ENCODE assay signal across 8 cellular contexts in genomic region chr10:101779544-101780186, GRCh38. TPM values are rescaled to one million over a fixed set of nuclear protein-coding genes. Genes with fewer than 3 reads are reported as not detected.
DNase-seq lines count a peak whose midpoint lies in the region; ATAC-seq lines count a peak whose summit lies in the region.

No MANE protein-coding gene starts in this region.

- peak; percentile 35 for ATAC-seq in GM21529 (IDR thresholded peaks at IDR 0.05; ENCODE audit: unreplicated experiment)

- H3K4me3 ChIP-seq in BLaER1 treated with 17β-estradiol and CSF1 and Interleukin-3, amounts not matched to agents 10 nM and 100 nM: peak overlapping the region; percentile 44 to 65 (median 52)
- H3K4me3 ChIP-seq in esophagus (ENCODE audit: low read depth in 1 of 2, low read length in 2 of 2) (peak overlapping the region; percentile 45 to 48), mucosa of rectum (ENCODE audit: low read length in 2 of 2) (peak overlapping the region; percentile 71 to 76)

- H3K27ac ChIP-seq in BLaER1 treated with 17β-estradiol and CSF1 and Interleukin-3, amounts not matched to agents 10 nM and 100 nM: no peak overlapping the region
- no peak overlapping the region for H3K27ac ChIP-seq in esophagus (ENCODE audit: low read depth in 2 of 2, low read length in 1 of 2)
- no peak overlapping the region for H3K27ac ChIP-seq in mucosa of rectum (ENCODE audit: low read depth in 2 of 2, low read length in 2 of 2)

- peak overlapping the region; percentile 77 to 97 (median 90) for H3K4me2 ChIP-seq in BLaER1 treated with 17β-estradiol and CSF1 and Interleukin-3, amounts not matched to agents 10 nM and 100 nM

- peaks cover 6 to 68% (median 56%) of the 10 kb centered on the region in 11 experiments; a peak in 20 of 22 replicates for H4K20me1 ChIP-seq in BLaER1 treated with 17β-estradiol and CSF1 and Interleukin-3, amounts not matched to agents 10 nM and 100 nM

- H3K36me3 ChIP-seq in BLaER1 treated with 17β-estradiol and CSF1 and Interleukin-3, amounts not matched to agents 10 nM and 100 nM: peaks cover 0 to 24% (median 10%) of the 10 kb centered on the region in 11 experiments; a peak in 12 of 22 replicates
- H3K36me3 ChIP-seq in esophagus (ENCODE audit: control insufficient read depth in 2 of 2, insufficient read depth in 2 of 2, low read length in 1 of 2): no peaks in the 10 kb centered on the region
- peaks cover 0 to 1% of the 10 kb centered on the region in 2 donors for H3K36me3 ChIP-seq in mucosa of rectum (ENCODE audit: control insufficient read depth in 2 of 2, insufficient read depth in 2 of 2, low read length in 2 of 2)

- peaks cover 55 to 61% (median 58%) of the 10 kb centered on the region in 11 experiments for H3K27me3 ChIP-seq in BLaER1 treated with 17β-estradiol and CSF1 and Interleukin-3, amounts not matched to agents 10 nM and 100 nM
- H3K27me3 ChIP-seq in esophagus (ENCODE audit: control insufficient read depth in 1 of 2, insufficient read depth in 2 of 2, low read length in 2 of 2) (peaks cover 0 to 23% of the 10 kb centered on the region in 2 donors), mucosa of rectum (ENCODE audit: control insufficient read depth in 2 of 2, insufficient read depth in 2 of 2, low read length in 2 of 2) (peaks cover 16 to 22% of the 10 kb centered on the region in 2 donors)

- DNase-seq in NCI-H460 (ENCODE audit: extremely low read depth, low read depth): peak; percentile 62
- DNase-seq in activated T-cell treated with anti-CD3 and anti-CD28 coated beads, Interleukin-2, amount 50 U/mL, for 1 hour: peak; percentile 88
- DNase-seq in stimulated activated CD8-positive, alpha-beta memory T cell treated with anti-CD3 and anti-CD28 coated beads, Interleukin-4, amount 100 ng/mL, for 1 hour (ENCODE audit: low read depth in 2 of 2, low spot score in 1 of 2): peak; percentile 69 to 75
- DNase-seq in DMS153 treated with DMSO at 0.1 percent for 48 hours (lab: John Stamatoyannopoulos, UW; ENCODE audit: unreplicated experiment): no peak

- H3K4me1 ChIP-seq in BLaER1 treated with 17β-estradiol and CSF1 and Interleukin-3, amounts not matched to agents 10 nM and 100 nM: peaks cover 46 to 54% (median 51%) of the 10 kb centered on the region in 10 experiments
- H3K4me1 ChIP-seq in esophagus (ENCODE audit: control insufficient read depth in 2 of 2, insufficient read depth in 2 of 2, low read length in 1 of 2): peaks cover 16 to 23% of the 10 kb centered on the region in 2 donors
- H3K4me1 ChIP-seq in mucosa of rectum (ENCODE audit: control insufficient read depth in 2 of 2, insufficient read depth in 2 of 2, low read length in 2 of 2): peaks cover 36 to 56% of the 10 kb centered on the region in 2 donors

- peak overlapping the region in 10 of 11 experiments; percentile 9 to 58 (median 40); a peak in 13 of 22 replicates for H3K9ac ChIP-seq in BLaER1 treated with 17β-estradiol and CSF1 and Interleukin-3, amounts not matched to agents 10 nM and 100 nM
- peak overlapping the region; percentile 14 to 29 for H3K9ac ChIP-seq in mucosa of rectum (ENCODE audit: low read depth in 1 of 2, low read length in 2 of 2)

- no peaks in the 10 kb centered on the region; a peak in 1 of 22 replicates for H3K9me3 ChIP-seq in BLaER1 treated with 17β-estradiol and CSF1 and Interleukin-3, amounts not matched to agents 10 nM and 100 nM (replicated peaks in 1 of 11)
- H3K9me3 ChIP-seq in esophagus (ENCODE audit: control insufficient read depth in 2 of 2, insufficient read depth in 1 of 2, low read depth in 1 of 2, low read length in 1 of 2) (no peaks in the 10 kb centered on the region), mucosa of rectum (ENCODE audit: control insufficient read depth in 2 of 2, low read length in 2 of 2) (no peaks in the 10 kb centered on the region)

- WGBS in esophagus, 2 donors: 1 to 2% methylated on average over 40 to 51 of the region's 51 CpGs

RNA-seq across cellular contexts. Expression of gene NPM3, which starts 3.6 kb away (rescaled TPM):
- 170 and 199 TPM in 2 replicates for total RNA-seq in NCI-H460 (2014; rRNA removed; shearing (Covaris generic))
- 177 and 247 TPM in 2 replicates for polyA plus RNA-seq in NCI-H460 (2014; cell fraction: nucleus; rRNA removed)
- polyA plus RNA-seq in esophagus: 10 to 100 TPM; 13.3 to 39.2 TPM

RNA-seq across cellular contexts. Expression of gene FGF8, which starts 3.8 kb away (rescaled TPM):
- total RNA-seq in NCI-H460 (2014; rRNA removed; shearing (Covaris generic)): 0.37 TPM in 1 of 2 replicates, not detected in the other
- polyA plus RNA-seq in NCI-H460 (2014; cell fraction: nucleus; rRNA removed): not detected in 2 replicates
- not detected for polyA plus RNA-seq in esophagus

RNA-seq across cellular contexts. Expression of gene OGA, which starts 38.6 kb away (rescaled TPM):
- 79.9 and 96.2 TPM in 2 replicates for total RNA-seq in NCI-H460 (2014; rRNA removed; shearing (Covaris generic))
- 114 and 166 TPM in 2 replicates for polyA plus RNA-seq in NCI-H460 (2014; cell fraction: nucleus; rRNA removed)
- polyA plus RNA-seq in esophagus: 10 to 100 TPM; 40.0 to 47.1 TPM
